In genomic region chr17:752002-752619, GRCh38 we compare ENCODE assay signal across 1 cellular context.
TF ChIP-seq lines count a peak whose summit lies in the region.

Gene GEMIN4 (minus strand): TSS chr17:752264. CDS start chr17:752142, 122 bp downstream.

TF ChIP-seq in HepG2, 621 proteins besides CTCF, POLR2A, EP300 and RAD21 (continued from another document and continues in another):
- TF ChIP-seq PPARG (CRISPR knock-in tag; conservative IDR thresholded peaks at IDR 0.05): no peak
- peak; percentile 63; the same call in 1 of the 2 replicates for TF ChIP-seq AKAP8 (CRISPR knock-in tag; IDR thresholded peaks at IDR 0.05)
- peak; percentile 88; the same call in 1 of the 2 replicates for TF ChIP-seq ZSCAN31 (CRISPR knock-in tag; IDR thresholded peaks at IDR 0.05; ENCODE audit: low read depth)
- peak; percentile 31; the same call in 1 of the 2 replicates for TF ChIP-seq ZNF788 (CRISPR knock-in tag; IDR thresholded peaks at IDR 0.05; ENCODE audit: borderline replicate concordance)
- peak; percentile 30; the same call in 1 of the 2 replicates for TF ChIP-seq DRAP1 (CRISPR knock-in tag; IDR thresholded peaks at IDR 0.05)
- TF ChIP-seq ZNF644 (CRISPR knock-in tag; IDR thresholded peaks at IDR 0.05; ENCODE audit: low read depth): no peak
- peak; percentile 15 for TF ChIP-seq CBX1 (IDR thresholded peaks at IDR 0.05; ENCODE audit: low read depth)
- no peak for TF ChIP-seq JDP2 (CRISPR knock-in tag; IDR thresholded peaks at IDR 0.05; ENCODE audit: borderline replicate concordance)
- TF ChIP-seq HOXA9 (CRISPR knock-in tag; IDR thresholded peaks at IDR 0.05; ENCODE audit: borderline replicate concordance): peak; percentile 59; the same call in 1 of the 2 replicates
- TF ChIP-seq RFXANK (CRISPR knock-in tag; IDR thresholded peaks at IDR 0.05): no peak
- TF ChIP-seq AGO2 (optimal IDR thresholded peaks at IDR 0.05; ENCODE audit: low read depth, low read length): peak; percentile 11
- peak; percentile 93 for TF ChIP-seq TFDP1 (CRISPR knock-in tag; IDR thresholded peaks at IDR 0.05; ENCODE audit: borderline replicate concordance)
- TF ChIP-seq ZBTB21 (CRISPR knock-in tag; IDR thresholded peaks at IDR 0.05): 0 out of 2 replicates have a peak, but pooled peaks have one; percentile 22
- TF ChIP-seq DNMT3B (CRISPR knock-in tag; conservative IDR thresholded peaks at IDR 0.05): no peak
- no peak; the same call in 1 of the 2 replicates for TF ChIP-seq HOXD1 (CRISPR knock-in tag; IDR thresholded peaks at IDR 0.05)
- TF ChIP-seq ZNF501 (CRISPR knock-in tag; IDR thresholded peaks at IDR 0.05): peak; percentile 50; the same call in 1 of the 2 replicates
- TF ChIP-seq NFIC (IDR thresholded peaks at IDR 0.05; ENCODE audit: low read length): no peak
- TF ChIP-seq, protein P1, sequence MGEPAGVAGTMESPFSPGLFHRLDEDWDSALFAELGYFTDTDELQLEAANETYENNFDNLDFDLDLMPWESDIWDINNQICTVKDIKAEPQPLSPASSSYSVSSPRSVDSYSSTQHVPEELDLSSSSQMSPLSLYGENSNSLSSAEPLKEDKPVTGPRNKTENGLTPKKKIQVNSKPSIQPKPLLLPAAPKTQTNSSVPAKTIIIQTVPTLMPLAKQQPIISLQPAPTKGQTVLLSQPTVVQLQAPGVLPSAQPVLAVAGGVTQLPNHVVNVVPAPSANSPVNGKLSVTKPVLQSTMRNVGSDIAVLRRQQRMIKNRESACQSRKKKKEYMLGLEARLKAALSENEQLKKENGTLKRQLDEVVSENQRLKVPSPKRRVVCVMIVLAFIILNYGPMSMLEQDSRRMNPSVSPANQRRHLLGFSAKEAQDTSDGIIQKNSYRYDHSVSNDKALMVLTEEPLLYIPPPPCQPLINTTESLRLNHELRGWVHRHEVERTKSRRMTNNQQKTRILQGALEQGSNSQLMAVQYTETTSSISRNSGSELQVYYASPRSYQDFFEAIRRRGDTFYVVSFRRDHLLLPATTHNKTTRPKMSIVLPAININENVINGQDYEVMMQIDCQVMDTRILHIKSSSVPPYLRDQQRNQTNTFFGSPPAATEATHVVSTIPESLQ (CRISPR knock-in tag; conservative IDR thresholded peaks at IDR 0.05): no peak
- no peak for TF ChIP-seq ELF3 (CRISPR knock-in tag; IDR thresholded peaks at IDR 0.05)
- TF ChIP-seq SALL1 (CRISPR knock-in tag; IDR thresholded peaks at IDR 0.05): peak; percentile 69
- no peak for TF ChIP-seq HOXA7 (CRISPR knock-in tag; IDR thresholded peaks at IDR 0.05)
- no peak for TF ChIP-seq NFE2L2 (IDR thresholded peaks at IDR 0.05; ENCODE audit: low read length)
- TF ChIP-seq HCFC1 (IDR thresholded peaks at IDR 0.05; ENCODE audit: low read depth, low read length): no peak
- TF ChIP-seq ERF (CRISPR knock-in tag; IDR thresholded peaks at IDR 0.05): peak; percentile 58; the same call in 1 of the 2 replicates
- peak; percentile 54; the same call in 1 of the 2 replicates for TF ChIP-seq ZNF891 (CRISPR knock-in tag; IDR thresholded peaks at IDR 0.05)
- 0 out of 2 replicates have a peak, but pooled peaks have one; percentile 75 for TF ChIP-seq NR1H2 (CRISPR knock-in tag; IDR thresholded peaks at IDR 0.05; ENCODE audit: borderline replicate concordance, low read depth)
- TF ChIP-seq ZNF546 (CRISPR knock-in tag; conservative IDR thresholded peaks at IDR 0.05): peak; percentile 60; the same call in 1 of the 2 replicates
- TF ChIP-seq TMF1 (CRISPR knock-in tag; IDR thresholded peaks at IDR 0.05; ENCODE audit: low read depth): peak; percentile 90
- TF ChIP-seq, protein P2, sequence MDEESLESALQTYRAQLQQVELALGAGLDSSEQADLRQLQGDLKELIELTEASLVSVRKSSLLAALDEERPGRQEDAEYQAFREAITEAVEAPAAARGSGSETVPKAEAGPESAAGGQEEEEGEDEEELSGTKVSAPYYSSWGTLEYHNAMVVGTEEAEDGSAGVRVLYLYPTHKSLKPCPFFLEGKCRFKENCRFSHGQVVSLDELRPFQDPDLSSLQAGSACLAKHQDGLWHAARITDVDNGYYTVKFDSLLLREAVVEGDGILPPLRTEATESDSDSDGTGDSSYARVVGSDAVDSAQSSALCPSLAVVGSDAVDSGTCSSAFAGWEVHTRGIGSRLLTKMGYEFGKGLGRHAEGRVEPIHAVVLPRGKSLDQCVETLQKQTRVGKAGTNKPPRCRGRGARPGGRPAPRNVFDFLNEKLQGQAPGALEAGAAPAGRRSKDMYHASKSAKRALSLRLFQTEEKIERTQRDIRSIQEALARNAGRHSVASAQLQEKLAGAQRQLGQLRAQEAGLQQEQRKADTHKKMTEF (CRISPR knock-in tag; IDR thresholded peaks at IDR 0.05): peak; percentile 44; the same call in 1 of the 2 replicates
- no peak for TF ChIP-seq MAFK (conservative IDR thresholded peaks at IDR 0.05 in 1 of 2, IDR thresholded peaks at IDR 0.05 in 1 of 2; ENCODE audit: low read length in 2 of 2)
- TF ChIP-seq ZNF614 (CRISPR knock-in tag; IDR thresholded peaks at IDR 0.05; ENCODE audit: borderline replicate concordance): peak; percentile 9; the same call in 1 of the 2 replicates
- no peak for TF ChIP-seq ZBTB8A (CRISPR knock-in tag; IDR thresholded peaks at IDR 0.05; ENCODE audit: borderline replicate concordance, low read depth)
- no peak for TF ChIP-seq NFATC3 (CRISPR knock-in tag; IDR thresholded peaks at IDR 0.05)
- TF ChIP-seq MXI1 (IDR thresholded peaks at IDR 0.05; ENCODE audit: borderline replicate concordance, low read depth, low read length): peak; percentile 82; the same call in 1 of the 3 replicates
- TF ChIP-seq ZNF256 (CRISPR knock-in tag; conservative IDR thresholded peaks at IDR 0.05): 0 out of 2 replicates have a peak, but pooled peaks have one; percentile 39
- no peak for TF ChIP-seq ZNF570 (CRISPR knock-in tag; IDR thresholded peaks at IDR 0.05; ENCODE audit: borderline replicate concordance)
- TF ChIP-seq ZNF781 (CRISPR knock-in tag; IDR thresholded peaks at IDR 0.05; ENCODE audit: borderline replicate concordance, not compliant biosample characterization): peak; percentile 48
- peak; percentile 53; the same call in 1 of the 2 replicates for TF ChIP-seq ZNF430 (CRISPR knock-in tag; IDR thresholded peaks at IDR 0.05)
- TF ChIP-seq ZNF563 (CRISPR knock-in tag; IDR thresholded peaks at IDR 0.05): peak; percentile 73; the same call in 1 of the 2 replicates
- TF ChIP-seq, protein P3, sequence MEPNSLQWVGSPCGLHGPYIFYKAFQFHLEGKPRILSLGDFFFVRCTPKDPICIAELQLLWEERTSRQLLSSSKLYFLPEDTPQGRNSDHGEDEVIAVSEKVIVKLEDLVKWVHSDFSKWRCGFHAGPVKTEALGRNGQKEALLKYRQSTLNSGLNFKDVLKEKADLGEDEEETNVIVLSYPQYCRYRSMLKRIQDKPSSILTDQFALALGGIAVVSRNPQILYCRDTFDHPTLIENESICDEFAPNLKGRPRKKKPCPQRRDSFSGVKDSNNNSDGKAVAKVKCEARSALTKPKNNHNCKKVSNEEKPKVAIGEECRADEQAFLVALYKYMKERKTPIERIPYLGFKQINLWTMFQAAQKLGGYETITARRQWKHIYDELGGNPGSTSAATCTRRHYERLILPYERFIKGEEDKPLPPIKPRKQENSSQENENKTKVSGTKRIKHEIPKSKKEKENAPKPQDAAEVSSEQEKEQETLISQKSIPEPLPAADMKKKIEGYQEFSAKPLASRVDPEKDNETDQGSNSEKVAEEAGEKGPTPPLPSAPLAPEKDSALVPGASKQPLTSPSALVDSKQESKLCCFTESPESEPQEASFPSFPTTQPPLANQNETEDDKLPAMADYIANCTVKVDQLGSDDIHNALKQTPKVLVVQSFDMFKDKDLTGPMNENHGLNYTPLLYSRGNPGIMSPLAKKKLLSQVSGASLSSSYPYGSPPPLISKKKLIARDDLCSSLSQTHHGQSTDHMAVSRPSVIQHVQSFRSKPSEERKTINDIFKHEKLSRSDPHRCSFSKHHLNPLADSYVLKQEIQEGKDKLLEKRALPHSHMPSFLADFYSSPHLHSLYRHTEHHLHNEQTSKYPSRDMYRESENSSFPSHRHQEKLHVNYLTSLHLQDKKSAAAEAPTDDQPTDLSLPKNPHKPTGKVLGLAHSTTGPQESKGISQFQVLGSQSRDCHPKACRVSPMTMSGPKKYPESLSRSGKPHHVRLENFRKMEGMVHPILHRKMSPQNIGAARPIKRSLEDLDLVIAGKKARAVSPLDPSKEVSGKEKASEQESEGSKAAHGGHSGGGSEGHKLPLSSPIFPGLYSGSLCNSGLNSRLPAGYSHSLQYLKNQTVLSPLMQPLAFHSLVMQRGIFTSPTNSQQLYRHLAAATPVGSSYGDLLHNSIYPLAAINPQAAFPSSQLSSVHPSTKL (CRISPR knock-in tag; IDR thresholded peaks at IDR 0.05): peak; percentile 38
- no peak for TF ChIP-seq FOXO4 (CRISPR knock-in tag; conservative IDR thresholded peaks at IDR 0.05)
- peak; percentile 72 for TF ChIP-seq POLR2G (IDR thresholded peaks at IDR 0.05; ENCODE audit: low read depth, low read length)
- 0 out of 2 replicates have a peak, but pooled peaks have one; percentile 5 for TF ChIP-seq ZNF281 (CRISPR knock-in tag; IDR thresholded peaks at IDR 0.05; ENCODE audit: borderline replicate concordance)
- TF ChIP-seq GABPA (IDR thresholded peaks at IDR 0.05; ENCODE audit: low read depth, low read length): 0 out of 2 replicates have a peak, but pooled peaks have one; percentile 21
- TF ChIP-seq GABPA (CRISPR knock-in tag; IDR thresholded peaks at IDR 0.05; ENCODE audit: low read depth): peak; percentile 40
- TF ChIP-seq, protein P4, sequence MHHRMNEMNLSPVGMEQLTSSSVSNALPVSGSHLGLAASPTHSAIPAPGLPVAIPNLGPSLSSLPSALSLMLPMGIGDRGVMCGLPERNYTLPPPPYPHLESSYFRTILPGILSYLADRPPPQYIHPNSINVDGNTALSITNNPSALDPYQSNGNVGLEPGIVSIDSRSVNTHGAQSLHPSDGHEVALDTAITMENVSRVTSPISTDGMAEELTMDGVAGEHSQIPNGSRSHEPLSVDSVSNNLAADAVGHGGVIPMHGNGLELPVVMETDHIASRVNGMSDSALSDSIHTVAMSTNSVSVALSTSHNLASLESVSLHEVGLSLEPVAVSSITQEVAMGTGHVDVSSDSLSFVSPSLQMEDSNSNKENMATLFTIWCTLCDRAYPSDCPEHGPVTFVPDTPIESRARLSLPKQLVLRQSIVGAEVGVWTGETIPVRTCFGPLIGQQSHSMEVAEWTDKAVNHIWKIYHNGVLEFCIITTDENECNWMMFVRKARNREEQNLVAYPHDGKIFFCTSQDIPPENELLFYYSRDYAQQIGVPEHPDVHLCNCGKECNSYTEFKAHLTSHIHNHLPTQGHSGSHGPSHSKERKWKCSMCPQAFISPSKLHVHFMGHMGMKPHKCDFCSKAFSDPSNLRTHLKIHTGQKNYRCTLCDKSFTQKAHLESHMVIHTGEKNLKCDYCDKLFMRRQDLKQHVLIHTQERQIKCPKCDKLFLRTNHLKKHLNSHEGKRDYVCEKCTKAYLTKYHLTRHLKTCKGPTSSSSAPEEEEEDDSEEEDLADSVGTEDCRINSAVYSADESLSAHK (CRISPR knock-in tag; IDR thresholded peaks at IDR 0.05; ENCODE audit: borderline replicate concordance): peak; percentile 67; the same call in 1 of the 2 replicates
